Comparison of ENCODE assay signal across 1 cellular context in the genomic region with DNA sequence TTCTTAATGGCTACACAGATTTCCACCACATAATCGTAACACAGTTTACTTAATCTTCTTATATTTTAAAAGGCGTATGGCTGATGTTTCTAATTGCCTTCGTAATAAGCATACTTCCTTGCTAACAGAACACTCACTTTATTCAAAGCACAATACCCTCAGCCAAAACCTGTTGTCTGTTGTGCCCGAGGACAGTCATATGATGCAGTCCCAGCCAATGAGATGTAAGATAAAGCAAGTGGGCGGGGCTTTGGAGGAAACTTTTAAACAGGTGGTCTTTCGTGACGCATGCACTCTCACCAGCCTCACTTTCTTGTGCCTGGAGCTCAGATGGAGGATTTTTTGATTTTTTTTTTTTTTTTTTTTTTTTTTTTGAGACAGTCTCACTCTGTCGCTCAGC.
TF ChIP-seq lines count a peak whose summit lies in the region.

No MANE protein-coding gene starts in this region.

TF ChIP-seq in A549, 52 proteins besides CTCF, POLR2A, EP300 and RAD21 (continued from another document):
- TF ChIP-seq, protein P1, sequence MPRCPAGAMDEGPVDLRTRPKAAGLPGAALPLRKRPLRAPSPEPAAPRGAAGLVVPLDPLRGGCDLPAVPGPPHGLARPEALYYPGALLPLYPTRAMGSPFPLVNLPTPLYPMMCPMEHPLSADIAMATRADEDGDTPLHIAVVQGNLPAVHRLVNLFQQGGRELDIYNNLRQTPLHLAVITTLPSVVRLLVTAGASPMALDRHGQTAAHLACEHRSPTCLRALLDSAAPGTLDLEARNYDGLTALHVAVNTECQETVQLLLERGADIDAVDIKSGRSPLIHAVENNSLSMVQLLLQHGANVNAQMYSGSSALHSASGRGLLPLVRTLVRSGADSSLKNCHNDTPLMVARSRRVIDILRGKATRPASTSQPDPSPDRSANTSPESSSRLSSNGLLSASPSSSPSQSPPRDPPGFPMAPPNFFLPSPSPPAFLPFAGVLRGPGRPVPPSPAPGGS (IDR thresholded peaks at IDR 0.05) = no peak
- TF ChIP-seq, protein P2, sequence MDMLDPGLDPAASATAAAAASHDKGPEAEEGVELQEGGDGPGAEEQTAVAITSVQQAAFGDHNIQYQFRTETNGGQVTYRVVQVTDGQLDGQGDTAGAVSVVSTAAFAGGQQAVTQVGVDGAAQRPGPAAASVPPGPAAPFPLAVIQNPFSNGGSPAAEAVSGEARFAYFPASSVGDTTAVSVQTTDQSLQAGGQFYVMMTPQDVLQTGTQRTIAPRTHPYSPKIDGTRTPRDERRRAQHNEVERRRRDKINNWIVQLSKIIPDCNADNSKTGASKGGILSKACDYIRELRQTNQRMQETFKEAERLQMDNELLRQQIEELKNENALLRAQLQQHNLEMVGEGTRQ (IDR thresholded peaks at IDR 0.05) = 0 out of 2 replicates have a peak, but pooled peaks have one; percentile 7
TF ChIP-seq in A549: peak in this region for 1.
